In the genomic region with DNA sequence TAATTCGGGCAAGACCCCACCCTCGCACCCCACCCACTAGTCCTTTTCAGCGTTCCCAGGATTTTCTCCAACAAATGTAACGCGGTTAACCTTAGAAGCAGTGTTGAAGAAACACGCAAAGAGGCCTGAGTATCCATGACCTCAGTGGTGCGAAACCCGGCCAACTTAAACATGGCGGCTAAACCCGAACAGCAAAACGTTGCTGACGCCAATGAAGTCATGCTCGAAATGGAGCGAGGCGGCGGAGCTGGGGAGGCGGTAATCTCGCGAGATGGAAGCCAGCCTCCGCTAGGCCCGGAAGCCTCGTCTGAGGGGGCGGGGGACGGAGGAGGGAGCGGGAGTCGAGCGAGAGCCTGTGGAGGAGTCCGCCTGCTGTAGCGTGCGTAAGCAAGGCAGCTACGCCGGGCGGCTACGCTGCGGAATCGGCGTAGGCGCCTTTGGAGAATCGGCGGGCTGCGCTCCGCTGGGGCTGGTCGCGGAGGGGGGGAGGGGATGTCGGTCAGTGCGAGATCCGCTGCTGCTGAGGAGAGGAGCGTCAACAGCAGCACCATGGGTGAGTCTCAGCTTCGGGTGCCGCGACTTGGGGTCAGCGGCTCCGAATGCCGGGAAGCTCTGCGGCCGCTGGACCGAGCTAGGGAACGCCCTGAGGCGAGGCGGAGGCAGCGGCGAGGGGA, we compare ENCODE assay signal across 8 cellular contexts. TPM values are rescaled to one million over a fixed set of nuclear protein-coding genes. Genes with fewer than 3 reads are reported as not detected.
A peak's percentile ranks its signal among the peaks of the same experiment; 100 is the strongest.
DNase-seq lines count a peak whose midpoint lies in the region; ATAC-seq and TF ChIP-seq lines count a peak whose summit lies in the region.

Gene SEPTIN7, plus strand, starts transcription at position 340 of the 674 bp plus-strand sequence. Its CDS starts 153 bp downstream, at position 493.

- H3K9me3 ChIP-seq in breast epithelium (no peaks in the 10 kb centered on the region), iPS-18a (ENCODE audit: control insufficient read depth, low read depth, low read length) (no peaks in the 10 kb centered on the region), skeletal muscle tissue (ENCODE audit: control insufficient read depth in 3 of 3, low read length in 3 of 3) (no peaks in the 10 kb centered on the region)

- H3K4me3 ChIP-seq in ACC112 (ENCODE audit: low read depth, low read length) (peak within 1 kb of the TSS; percentile 89), breast epithelium (peak within 1 kb of the TSS; percentile 79 to 98 (median 90)), iPS-18a (ENCODE audit: low read length) (peak within 1 kb of the TSS; percentile 90), skeletal muscle tissue (ENCODE audit: low read length in 3 of 3) (peak within 1 kb of the TSS; percentile 84 to 97 (median 93))

- peaks cover 48% of the 10 kb centered on the region for H3K79me2 ChIP-seq in ACC112 (ENCODE audit: control insufficient read depth, insufficient read depth, low read length, unreplicated experiment)

- peak; percentile 77 for ATAC-seq in GM18870 (IDR thresholded peaks at IDR 0.05; ENCODE audit: unreplicated experiment)
- ATAC-seq in HG03135 (IDR thresholded peaks at IDR 0.05; ENCODE audit: unreplicated experiment), result peak; percentile 88

- intact Hi-C loops in breast epithelium (cut with DNase I; ENCODE audit: low total_unique reads), result no loop called here

- H3K4me1 ChIP-seq in ACC112 (ENCODE audit: control insufficient read depth, insufficient read depth, low read length, unreplicated experiment) (peaks cover 20% of the 10 kb centered on the region), breast epithelium (peaks cover 0 to 10% of the 10 kb centered on the region in 2 donors), iPS-18a (ENCODE audit: control insufficient read depth, low read depth, low read length) (peaks cover 21% of the 10 kb centered on the region), skeletal muscle tissue (ENCODE audit: control insufficient read depth in 3 of 3, insufficient read depth in 3 of 3, low read length in 3 of 3) (peaks cover 9 to 18% (median 15%) of the 10 kb centered on the region in 3 donors)

- TF ChIP-seq CTCF in VCaP (conservative IDR thresholded peaks at IDR 0.05) (no peak), breast epithelium (IDR thresholded peaks at IDR 0.05) (peak in 1 of 3 donors; percentile 7)

- peak; percentile 51 for TF ChIP-seq POLR2A in breast epithelium (IDR thresholded peaks at IDR 0.05)

- H3K36me3 ChIP-seq in ACC112 (ENCODE audit: insufficient read depth, low read length) (no peaks in the 10 kb centered on the region), breast epithelium (no peaks in the 10 kb centered on the region), iPS-18a (ENCODE audit: control insufficient read depth, low read depth, low read length) (no peaks in the 10 kb centered on the region), skeletal muscle tissue (ENCODE audit: control insufficient read depth in 3 of 3, insufficient read depth in 3 of 3, low read length in 3 of 3) (no peaks in the 10 kb centered on the region)

- DNase-seq in NCI-H2196 treated with DMSO at 0.1 percent for 48 hours (lab: John Stamatoyannopoulos, UW; ENCODE audit: unreplicated experiment) (peak; percentile 95), breast epithelium (ENCODE audit: low spot score in 2 of 2) (peak; percentile 97 to 98)

- H3K9ac ChIP-seq in iPS-18a (ENCODE audit: low read length) (peak within 1 kb of the TSS; percentile 91), skeletal muscle tissue (ENCODE audit: low read depth in 1 of 3, low read length in 3 of 3) (peak within 1 kb of the TSS; percentile 87 to 89 (median 87))

- peak within 1 kb of the TSS; percentile 70 for H2AFZ ChIP-seq in ACC112 (ENCODE audit: low read length, unreplicated experiment)

- H3K27ac ChIP-seq in ACC112 (ENCODE audit: low read depth, low read length), result peak within 1 kb of the TSS; percentile 96
- H3K27ac ChIP-seq in VCaP, result peak within 1 kb of the TSS; percentile 96
- H3K27ac ChIP-seq in breast epithelium, result peak within 1 kb of the TSS; percentile 95 to 97
- peak within 1 kb of the TSS; percentile 98 for H3K27ac ChIP-seq in iPS-18a (ENCODE audit: low read length)
- H3K27ac ChIP-seq in skeletal muscle tissue (ENCODE audit: low read depth, low read length), result peak within 1 kb of the TSS; percentile 93

- H3K27me3 ChIP-seq in ACC112 (ENCODE audit: insufficient read depth, low read length) (no peaks in the 10 kb centered on the region), breast epithelium (no peaks in the 10 kb centered on the region), iPS-18a (ENCODE audit: control insufficient read depth, insufficient read depth, low read length) (no peaks in the 10 kb centered on the region), skeletal muscle tissue (ENCODE audit: control insufficient read depth in 3 of 3, insufficient read depth in 3 of 3, low read length in 3 of 3) (no peaks in the 10 kb centered on the region)

RNA-seq across cellular contexts. Expression of gene SEPTIN7, which starts in this region (rescaled TPM):
- total RNA-seq in breast epithelium (100 to 1,000 TPM; 166 to 181 (median 177) TPM), skeletal muscle tissue (157 TPM)

Comparison
In these comparisons a context has a peak if more than half of its experiments do, and no peak if none do; other contexts are left out.
1. Peak in every context shown above with its lines: DNase-seq, ATAC-seq, H3K4me3 ChIP-seq and H3K27ac ChIP-seq.